Comparison of ENCODE assay signal across 1 cellular context in the genomic region with DNA sequence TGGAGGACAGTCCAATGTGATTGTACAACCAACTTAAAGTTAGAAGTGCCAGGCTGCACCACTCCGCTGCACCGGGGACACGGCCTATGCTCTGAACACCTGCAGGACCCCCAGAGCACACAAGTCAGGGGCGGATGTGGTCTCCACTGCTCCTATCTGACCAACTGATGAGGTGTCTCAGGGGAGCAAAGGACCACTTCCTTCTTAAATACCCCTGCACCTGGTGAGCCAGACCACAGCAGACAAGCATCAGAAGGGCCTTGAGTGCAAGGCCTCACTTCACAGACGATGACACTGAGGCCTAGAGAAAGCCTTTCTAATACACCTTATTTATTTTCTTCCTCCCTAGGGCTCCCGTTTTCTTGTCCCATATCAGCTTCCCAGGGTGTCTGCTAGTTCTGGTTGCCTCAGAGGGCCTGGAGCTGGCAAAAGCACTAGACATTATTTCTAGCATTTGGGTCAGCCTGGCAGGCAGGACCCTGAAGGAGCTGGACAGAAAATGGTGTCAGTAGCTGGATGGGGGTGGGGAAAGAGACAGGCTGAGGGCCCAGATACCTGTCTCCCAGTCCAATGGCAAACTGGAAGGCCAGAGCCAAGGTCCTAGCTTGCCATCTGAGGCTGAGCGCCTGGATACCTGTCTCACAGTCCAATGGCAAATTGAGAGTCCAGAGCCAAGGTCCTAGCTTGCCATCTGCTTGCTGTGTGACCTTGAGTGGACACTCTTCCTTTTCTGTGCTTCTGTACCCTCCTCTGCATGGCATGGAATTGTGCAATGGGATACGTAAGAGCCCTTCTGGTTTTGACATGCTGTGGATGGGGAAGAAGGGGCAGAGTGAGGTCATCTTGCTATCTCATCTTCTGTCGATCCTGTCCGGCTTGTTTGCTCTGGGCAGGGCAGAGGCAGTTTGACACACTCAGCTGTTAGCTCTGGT.
TF ChIP-seq lines count a peak whose summit lies in the region.

No MANE protein-coding gene starts in this region.

TF ChIP-seq in GM12878, 131 proteins besides CTCF, POLR2A, EP300 and RAD21 (continued from another document):
- TF ChIP-seq, protein P1, sequence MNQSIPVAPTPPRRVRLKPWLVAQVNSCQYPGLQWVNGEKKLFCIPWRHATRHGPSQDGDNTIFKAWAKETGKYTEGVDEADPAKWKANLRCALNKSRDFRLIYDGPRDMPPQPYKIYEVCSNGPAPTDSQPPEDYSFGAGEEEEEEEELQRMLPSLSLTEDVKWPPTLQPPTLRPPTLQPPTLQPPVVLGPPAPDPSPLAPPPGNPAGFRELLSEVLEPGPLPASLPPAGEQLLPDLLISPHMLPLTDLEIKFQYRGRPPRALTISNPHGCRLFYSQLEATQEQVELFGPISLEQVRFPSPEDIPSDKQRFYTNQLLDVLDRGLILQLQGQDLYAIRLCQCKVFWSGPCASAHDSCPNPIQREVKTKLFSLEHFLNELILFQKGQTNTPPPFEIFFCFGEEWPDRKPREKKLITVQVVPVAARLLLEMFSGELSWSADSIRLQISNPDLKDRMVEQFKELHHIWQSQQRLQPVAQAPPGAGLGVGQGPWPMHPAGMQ (IDR thresholded peaks at IDR 0.05; ENCODE audit: borderline replicate concordance), result no peak
- TF ChIP-seq ATF3 (IDR thresholded peaks at IDR 0.05; ENCODE audit: borderline replicate concordance, extremely low read depth, low read depth, low read length) (no peak), CUX1 (IDR thresholded peaks at IDR 0.05; ENCODE audit: insufficient replicate concordance, low read depth, low read length) (peak; percentile 63), CEBPB (IDR thresholded peaks at IDR 0.05; ENCODE audit: borderline replicate concordance in 1 of 2, low read depth in 2 of 2, low read length in 2 of 2) (no peak), RCOR1 (conservative IDR thresholded peaks at IDR 0.05; ENCODE audit: low read depth, low read length) (peak; percentile 75; the same call in 1 of the 2 replicates), FOS (IDR thresholded peaks at IDR 0.05; ENCODE audit: borderline replicate concordance, extremely low read depth, insufficient read length) (no peak), CREM (IDR thresholded peaks at IDR 0.05; ENCODE audit: low read depth) (peak; percentile 88), DPF2 (IDR thresholded peaks at IDR 0.05) (peak; percentile 96), SREBF2 (IDR thresholded peaks at IDR 0.05; ENCODE audit: low read length) (no peak), ATF2 (IDR thresholded peaks at IDR 0.05; ENCODE audit: low read length) (no peak), JUND (IDR thresholded peaks at IDR 0.05; ENCODE audit: low read depth, low read length) (no peak), E4F1 (IDR thresholded peaks at IDR 0.05; ENCODE audit: borderline replicate concordance, partially characterized antibody) (no peak), MEF2B (IDR thresholded peaks at IDR 0.05; ENCODE audit: partially characterized antibody, poor library complexity, severe bottlenecking) (peak; percentile 97), YY1 (IDR thresholded peaks at IDR 0.05; ENCODE audit: low read depth, low read length) (no peak), CHD1 (IDR thresholded peaks at IDR 0.05; ENCODE audit: low read depth, low read length) (peak; percentile 91; the same call in 1 of the 2 replicates), SKIL (IDR thresholded peaks at IDR 0.05; ENCODE audit: low read depth, poor library complexity, severe bottlenecking) (peak; percentile 47), NRF1 (conservative IDR thresholded peaks at IDR 0.05; ENCODE audit: low read depth, low read length) (no peak)
- TF ChIP-seq, protein P2, sequence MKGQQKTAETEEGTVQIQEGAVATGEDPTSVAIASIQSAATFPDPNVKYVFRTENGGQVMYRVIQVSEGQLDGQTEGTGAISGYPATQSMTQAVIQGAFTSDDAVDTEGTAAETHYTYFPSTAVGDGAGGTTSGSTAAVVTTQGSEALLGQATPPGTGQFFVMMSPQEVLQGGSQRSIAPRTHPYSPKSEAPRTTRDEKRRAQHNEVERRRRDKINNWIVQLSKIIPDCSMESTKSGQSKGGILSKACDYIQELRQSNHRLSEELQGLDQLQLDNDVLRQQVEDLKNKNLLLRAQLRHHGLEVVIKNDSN (IDR thresholded peaks at IDR 0.05; ENCODE audit: borderline replicate concordance, extremely low read length, insufficient read depth, low read depth, low read length), result no peak
